In genomic region chr16:28010671-28011070, GRCh38 we compare ENCODE assay signal across 18 cellular contexts. TPM values are rescaled to one million over a fixed set of nuclear protein-coding genes. Genes with fewer than 3 reads are reported as not detected.
DNase-seq lines count a peak whose midpoint lies in the region; TF ChIP-seq lines count a peak whose summit lies in the region.
"Had no signal": no experiment of that assay in that cellular context is flagged by ENCODE, and none has a peak within 500 bp of the region (broad histone marks: within the 10 kb centered on the region; RNA-seq: fewer than 3 reads in every experiment).

No MANE protein-coding gene starts in this region.

- DNase-seq in SKM-1 (lab: John Stamatoyannopoulos, UW; ENCODE audit: unreplicated experiment) (peak; percentile 24), SKM-1 treated with dmso at 0.1 percent for 144 hours (lab: John Stamatoyannopoulos, UW; ENCODE audit: unreplicated experiment) (no peak), NCI-H69 (lab: John Stamatoyannopoulos, UW) (peak; percentile 57), foreskin fibroblast (peak; percentile 5 to 22), stromal cell of bone marrow (ENCODE audit: low read depth) (peak; percentile 21), SHP77 (lab: John Stamatoyannopoulos, UW) (no peak), dermis blood vessel endothelial cell (no peak)
- DNase-seq in stimulated activated CD4-positive, alpha-beta T cell treated with anti-CD3 and anti-CD28 coated beads, Interleukin-2, amount 100 ng/mL, for 48 hours: no peak
- DNase-seq: activated CD4-positive, alpha-beta T cell treated with anti-CD3 and anti-CD28 coated beads, Interleukin-2, amount 50 U/mL, for 4 hours; endodermal cell; NCI-H187; SK-N-SH; stimulated activated naive CD4-positive, alpha-beta T cell treated with Interleukin-2 at 50 U/mL for 16 hours had no signal

- no peak overlapping the region for H3K4me3 ChIP-seq in foreskin fibroblast (ENCODE audit: low read depth in 1 of 2, low read length in 2 of 2)
- H3K4me3 ChIP-seq: upper lobe of left lung had no signal

- no peak for TF ChIP-seq CTCF in foreskin fibroblast (IDR thresholded peaks at IDR 0.05; ENCODE audit: low read depth, low read length)

RNA-seq across cellular contexts. Expression of gene GSG1L, which starts 52.8 kb away (rescaled TPM):
- total RNA-seq in dermis blood vessel endothelial cell: not detected in 2 replicates
- total RNA-seq: activated T-helper 1 cell treated with anti-CD3 and anti-CD28 coated beads, Interleukin-12 subunit alpha, Interleukin-12 subunit beta, Interleukin-2, Interleukin-4 antibody, amounts not matched to agents 30 ng/mL and 10 ng/mL and 1 ng/mL, durations not matched to agents 14 hours and 24 hours and 36 hours; G401; liver; NCI-H460 had no signal

Comparison
In these comparisons a context has a peak if more than half of its experiments do, and no peak if none do; other contexts are left out.
1. DNase-seq: peak in SKM-1 (single experiment), NCI-H69 (single experiment), foreskin fibroblast (2 of 2) and stromal cell of bone marrow (single experiment); none in SKM-1 treated with dmso at 0.1 percent for 144 hours (single experiment), stimulated activated CD4-positive, alpha-beta T cell treated with anti-CD3 and anti-CD28 coated beads, Interleukin-2, amount 100 ng/mL, for 48 hours (0 of 2), SHP77 (0 of 2) and dermis blood vessel endothelial cell (single experiment).